24 cellular contexts compared by ENCODE assay signal in genomic region chr9:135189497-135189896, GRCh38.
"Had no signal": no experiment of that assay in that cellular context is flagged by ENCODE, and none has a peak within 500 bp of the region (broad histone marks: within the 10 kb centered on the region; RNA-seq: fewer than 3 reads in every experiment).

No MANE protein-coding gene starts in this region.

- ATAC-seq: stimulated activated effector memory CD8-positive, alpha-beta T cell treated with anti-CD3 and anti-CD28 coated beads, Interleukin-12 subunit alpha, Interleukin-12 subunit beta, amount 100 ng/mL, for 72 hours; stimulated activated naive B cell treated with anti-CD40 and anti-IgM and Interleukin-4, amounts not matched to agents 10 μg/mL and 1 μg/mL and 100 μg/mL, for 72 hours; stimulated activated naive CD8-positive, alpha-beta T cell treated with anti-CD3 and anti-CD28 coated beads, Interleukin-15, Interleukin-2, amounts not matched to agents 100 U/mL and 50 U/mL, for 24 hours; upper lobe of right lung had no signal

- H3K4me3 ChIP-seq: stomach, testis, thoracic aorta, thyroid gland, tibial artery, tibial nerve, transverse colon, upper lobe of left lung, upper lobe of right lung, uterus, vagina had no signal

- DNase-seq: stimulated activated CD4-positive, alpha-beta T cell treated with anti-CD3 and anti-CD28 coated beads, Interleukin-2, amount 100 ng/mL, for 24 hours; stimulated activated CD4-positive, alpha-beta T cell treated with anti-CD3 and anti-CD28 coated beads, Interleukin-2, amount 100 ng/mL, for 48 hours; stimulated activated CD4-positive, alpha-beta T cell treated with anti-CD3 and anti-CD28 coated beads, Interleukin-4, amount 100 ng/mL, for 1 hour; stimulated activated CD4-positive, alpha-beta T cell treated with anti-CD3 and anti-CD28 coated beads, Interleukin-4, amount 100 ng/mL, for 24 hours; stimulated activated CD4-positive, alpha-beta T cell treated with anti-CD3 and anti-CD28 coated beads, Interleukin-4, amount 100 ng/mL, for 4 hours; stimulated activated CD8-positive, alpha-beta memory T cell treated with anti-CD3 and anti-CD28 coated beads, Interleukin-4, amount 100 ng/mL, for 48 hours; stimulated activated naive B cell treated with anti-CD40 and anti-IgM and Interleukin-4, amounts not matched to agents 10 μg/mL and 1 μg/mL and 100 μg/mL, for 72 hours; stimulated activated naive CD4-positive, alpha-beta T cell; stimulated activated naive CD8-positive, alpha-beta T cell treated with anti-CD3 and anti-CD28 coated beads, Interleukin-15, amount 100 ng/mL, for 72 hours; stimulated activated naive CD8-positive, alpha-beta T cell treated with anti-CD3 and anti-CD28 coated beads, Interleukin-15, Interleukin-2, amounts not matched to agents 100 U/mL and 50 U/mL, for 24 hours; stomach; substantia nigra; testis; thyroid gland; tibial artery; transverse colon; trophoblast cell; upper lobe of left lung; upper lobe of right lung; uterus had no signal

- H3K27ac ChIP-seq: stomach, testis, thoracic aorta, thyroid gland, tibial artery, tibial nerve, transverse colon, upper lobe of left lung, upper lobe of right lung, uterus, vagina had no signal

- H3K9me3 ChIP-seq: stomach, testis, thoracic aorta, thyroid gland, tibial artery, tibial nerve, transverse colon, upper lobe of left lung, upper lobe of right lung, uterus, vagina had no signal

- H3K27me3 ChIP-seq: testis, thyroid gland, upper lobe of left lung, uterus had no signal

- H3K36me3 ChIP-seq: stomach, thoracic aorta, thyroid gland, tibial artery, tibial nerve, transverse colon, upper lobe of left lung, upper lobe of right lung, uterus, vagina had no signal

- H3K4me1 ChIP-seq: transverse colon, upper lobe of right lung, uterus had no signal
